12 cellular contexts compared by ENCODE assay signal in the genomic region with DNA sequence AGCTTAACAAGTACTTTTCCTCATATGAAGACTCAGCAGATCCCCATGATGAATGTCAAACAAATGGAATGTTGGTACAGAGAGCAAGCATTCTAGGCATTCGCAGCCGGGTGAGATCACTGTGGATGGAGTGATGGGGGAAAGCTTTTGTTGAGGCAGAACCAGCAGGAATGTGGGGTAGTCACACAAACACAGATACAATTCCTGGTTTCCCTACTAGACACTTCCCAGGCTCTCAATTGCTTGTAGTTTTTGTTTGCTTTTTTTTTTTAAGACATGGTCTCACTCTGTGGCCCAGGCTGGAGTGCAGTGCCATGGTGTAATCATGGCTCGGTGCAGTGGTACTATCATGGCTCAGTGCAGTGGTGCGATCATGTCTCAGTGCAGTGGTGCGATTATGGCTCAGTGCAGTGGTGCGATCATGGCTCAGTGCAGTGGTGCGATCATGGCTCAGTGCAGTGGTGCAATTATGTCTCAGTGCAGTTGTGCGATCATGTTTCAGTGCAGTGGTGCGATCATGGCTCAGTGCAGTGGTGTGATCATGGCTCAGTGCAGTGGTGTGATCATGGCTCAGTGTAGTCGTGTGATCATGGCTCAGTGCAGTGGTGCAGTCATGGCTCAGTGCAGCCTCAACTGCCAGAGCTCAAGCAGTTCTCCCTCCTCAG. TPM values are rescaled to one million over a fixed set of nuclear protein-coding genes. Genes with fewer than 3 reads are reported as not detected.
DNase-seq lines count a peak whose midpoint lies in the region; ATAC-seq and TF ChIP-seq lines count a peak whose summit lies in the region.
"Had no signal": no experiment of that assay in that cellular context is flagged by ENCODE, and none has a peak within 500 bp of the region (broad histone marks: within the 10 kb centered on the region; RNA-seq: fewer than 3 reads in every experiment).

No MANE protein-coding gene starts in this region.

- H3K27ac Mint-ChIP-seq in MCF 10A (ENCODE audit: low read depth, unreplicated experiment), result no peak overlapping the region
- H3K27ac Mint-ChIP-seq: activated CD4-positive, alpha-beta T cell treated with anti-CD3 and anti-CD28 coated beads, Interleukin-2, amount 10 ng/mL, durations not matched to agents 24 days and 14 days had no signal

- H3K4me1 ChIP-seq in mammary epithelial cell (ENCODE audit: insufficient read depth, low read length) (peaks cover 46% of the 10 kb centered on the region), thyroid gland (peaks cover 26 to 52% of the 10 kb centered on the region in 2 donors)
- H3K4me1 ChIP-seq: uterus had no signal

- BruUV-seq in mammary epithelial cell (replicated peaks; lab: Mats Ljungman, UMichigan), result no TSS peak
- no TSS peak for BruUV-seq in MCF 10A (replicated peaks; lab: Mats Ljungman, UMichigan)

- H3K36me3 ChIP-seq in mammary epithelial cell (ENCODE audit: insufficient read depth, low read length) (no peaks in the 10 kb centered on the region), thyroid gland (no peaks in the 10 kb centered on the region), WERI-Rb-1 (no peaks in the 10 kb centered on the region)
- H3K36me3 ChIP-seq: uterus had no signal

- no peak overlapping the region for H3K4me2 ChIP-seq in mammary epithelial cell (ENCODE audit: insufficient read depth, low read depth, low read length)

- no peak for TF ChIP-seq CTCF in mammary epithelial cell (conservative IDR thresholded peaks at IDR 0.05 in 1 of 2, IDR thresholded peaks at IDR 0.05 in 1 of 2; ENCODE audit: extremely low read depth in 1 of 2, insufficient read depth in 1 of 2, low read depth in 1 of 2, low read length in 2 of 2)
- no peak for TF ChIP-seq CTCF in MCF 10A (IDR thresholded peaks at IDR 0.05; ENCODE audit: unreplicated experiment)
- TF ChIP-seq CTCF in thyroid gland (IDR thresholded peaks at IDR 0.05), result no peak
- no peak for TF ChIP-seq CTCF in WERI-Rb-1 (IDR thresholded peaks at IDR 0.05; ENCODE audit: low read depth, low read length)

- H3K4me3 ChIP-seq in mammary epithelial cell (replicated peaks in 1 of 3; ENCODE audit: insufficient read depth in 1 of 3, low read depth in 2 of 3, low read length in 3 of 3), result no peak overlapping the region
- H3K4me3 ChIP-seq in thyroid gland (replicated peaks in 1 of 3), result no peak overlapping the region
- no peak overlapping the region for H3K4me3 ChIP-seq in WERI-Rb-1 (ENCODE audit: low read depth, low read length)
- H3K4me3 ChIP-seq: dorsolateral prefrontal cortex, uterus had no signal

- in situ Hi-C loops in mammary epithelial cell (cut with MboI; ENCODE audit: low sequenced_read_pairs in 2 of 2), result no loop called here

- intact Hi-C loops in mammary epithelial cell (cut with micrococcal nuclease) (no loop called here), MCF 10A (cut with micrococcal nuclease) (no loop called here), thyroid gland (cut with DNase I) (loop anchor here (5.0 kb wide), 1 partner anchor 43 kb away; no protein-coding TSS in a partner anchor)

- H3K27me3 Mint-ChIP-seq in MCF 10A (ENCODE audit: insufficient read depth, unreplicated experiment), result no peaks in the 10 kb centered on the region
- H3K27me3 Mint-ChIP-seq: activated CD4-positive, alpha-beta T cell treated with anti-CD3 and anti-CD28 coated beads, Interleukin-2, amount 10 ng/mL, durations not matched to agents 24 days and 14 days had no signal

- no peak overlapping the region for H3K9ac ChIP-seq in mammary epithelial cell (ENCODE audit: insufficient read depth, low read length)

- no peaks in the 10 kb centered on the region for H3K36me3 Mint-ChIP-seq in MCF 10A (ENCODE audit: insufficient read depth, unreplicated experiment)

- H4K20me1 ChIP-seq in mammary epithelial cell (ENCODE audit: insufficient read depth, low read length), result no peaks in the 10 kb centered on the region

- dilution Hi-C loops in mammary epithelial cell (cut with HindIII; ENCODE audit: low sequenced_read_pairs), result no loop called here

- POLR2A ChIA-PET in MCF 10A (lab: Yijun Ruan, JAX), result interaction anchor here (1.5 kb wide), 1 partner anchor 9 kb away, joined by 8 read pairs; no protein-coding TSS in a partner anchor

- CTCF ChIA-PET in mammary epithelial cell (lab: Charles Lee; ENCODE audit: low non-redundant PET) (interaction anchor here (0.6 to 0.7 kb wide), 4 partner anchors 11 to 59 kb away, joined by 3 to 5 read pairs (median 4); partner anchors contain the start of gene IER3), MCF 10A (lab: Yijun Ruan, JAX) (interaction anchor here (0.6 to 0.7 kb wide), 4 partner anchors 63 to 698 kb away, joined by 3 to 5 read pairs (median 4); no protein-coding TSS in a partner anchor)

- DNase-seq in mammary epithelial cell (peak; percentile 76), MCF 10A (ENCODE audit: unreplicated experiment) (no peak), amniotic stem cell (lab: John Stamatoyannopoulos, UW) (peak; percentile 75), islet precursor cell (peak; percentile 97), thyroid gland (no peak), WERI-Rb-1 (no peak)
- DNase-seq: activated CD4-positive, alpha-beta T cell treated with anti-CD3 and anti-CD28 coated beads, Interleukin-2, amount 10 ng/mL, durations not matched to agents 24 days and 14 days; dorsolateral prefrontal cortex; NCI-H446 treated with DMSO at 0.1 percent for 48 hours; uterus had no signal

- H3K9me3 ChIP-seq in mammary epithelial cell (replicated peaks; ENCODE audit: insufficient read depth, low read length), result no peaks in the 10 kb centered on the region
- no peaks in the 10 kb centered on the region for H3K9me3 ChIP-seq in thyroid gland
- no peaks in the 10 kb centered on the region for H3K9me3 ChIP-seq in WERI-Rb-1 (ENCODE audit: severe bottlenecking)
- H3K9me3 ChIP-seq: uterus had no signal

- no peak for TF ChIP-seq POLR2A in thyroid gland (IDR thresholded peaks at IDR 0.05)

- no peak overlapping the region for H2AFZ ChIP-seq in mammary epithelial cell (ENCODE audit: low read depth, low read length)

- H3K9me3 Mint-ChIP-seq in MCF 10A (ENCODE audit: unreplicated experiment), result no peaks in the 10 kb centered on the region
- H3K9me3 Mint-ChIP-seq: activated CD4-positive, alpha-beta T cell treated with anti-CD3 and anti-CD28 coated beads, Interleukin-2, amount 10 ng/mL, durations not matched to agents 24 days and 14 days had no signal

- H3K27me3 ChIP-seq in mammary epithelial cell (ENCODE audit: insufficient read depth, low read length) (no peaks in the 10 kb centered on the region), thyroid gland (no peaks in the 10 kb centered on the region), WERI-Rb-1 (ENCODE audit: insufficient read depth, low read depth, severe bottlenecking) (no peaks in the 10 kb centered on the region)
- H3K27me3 ChIP-seq: dorsolateral prefrontal cortex, uterus had no signal

- WGBS in mammary epithelial cell (ENCODE audit: low coverage, missing lambda C conversion rate), result 84% methylated on average over 5 of the region's 10 CpGs
- WGBS in thyroid gland, 2 donors, result 87 to 88% methylated on average over 9 to 10 of the region's 10 CpGs

- H3K27ac ChIP-seq in mammary epithelial cell (ENCODE audit: insufficient read depth, low read depth, low read length), result no peak overlapping the region
- H3K27ac ChIP-seq in thyroid gland, result peak overlapping the region; percentile 60 to 73 (median 70)
- H3K27ac ChIP-seq in WERI-Rb-1, result no peak overlapping the region

- H3K4me1 Mint-ChIP-seq in MCF 10A (ENCODE audit: insufficient read depth, unreplicated experiment), result peaks cover 21% of the 10 kb centered on the region

- H3K79me2 ChIP-seq in mammary epithelial cell (ENCODE audit: insufficient read depth, low read length), result no peaks in the 10 kb centered on the region

- no peak for ATAC-seq in HG03520 (IDR thresholded peaks at IDR 0.05; ENCODE audit: unreplicated experiment)
- ATAC-seq in GM18511 (IDR thresholded peaks at IDR 0.05; ENCODE audit: unreplicated experiment), result no peak

- no peak overlapping the region for H3K4me3 Mint-ChIP-seq in MCF 10A (ENCODE audit: unreplicated experiment)
- H3K4me3 Mint-ChIP-seq: activated CD4-positive, alpha-beta T cell treated with anti-CD3 and anti-CD28 coated beads, Interleukin-2, amount 10 ng/mL, durations not matched to agents 24 days and 14 days had no signal

RNA-seq across cellular contexts. Expression of gene IER3, which starts 15.4 kb away (rescaled TPM):
- total RNA-seq in mammary epithelial cell (100 to 1,000 TPM in 1 of 2 donors, 10 to 100 TPM in 1; 68.8 to 390 TPM), MCF 10A (2022) (154 and 192 TPM in 2 replicates), thyroid gland (10 to 100 TPM in 2 of 4 donors, 1 to 10 TPM in 2; 9.3 to 19.1 (median 13.6) TPM)
- 121 TPM for polyA plus RNA-seq in mammary epithelial cell
- polyA minus RNA-seq in mammary epithelial cell, result 81.4 TPM

RNA-seq across cellular contexts. Expression of gene FLOT1, which starts 17.2 kb away (rescaled TPM):
- 10 to 100 TPM; 53.9 to 57.5 TPM for total RNA-seq in mammary epithelial cell
- polyA plus RNA-seq in mammary epithelial cell, result 63.7 TPM
- polyA minus RNA-seq in mammary epithelial cell, result 47.4 TPM
- total RNA-seq in MCF 10A (2022), result 61.8 and 73.7 TPM in 2 replicates
- 100 to 1,000 TPM; 134 to 160 (median 144) TPM for total RNA-seq in thyroid gland

RNA-seq across cellular contexts. Expression of gene TUBB, which starts 39.6 kb away (rescaled TPM):
- total RNA-seq in mammary epithelial cell (100 to 1,000 TPM; 400 to 787 TPM), MCF 10A (2022) (200 and 210 TPM in 2 replicates), thyroid gland (100 to 1,000 TPM; 162 to 441 (median 269) TPM)
- polyA plus RNA-seq in mammary epithelial cell, result 1,634 TPM
- 1,336 TPM for polyA minus RNA-seq in mammary epithelial cell

RNA-seq across cellular contexts. Expression of gene MDC1, which starts 42.6 kb away (rescaled TPM):
- total RNA-seq in mammary epithelial cell (10 to 100 TPM; 12.8 to 36.7 TPM), MCF 10A (2022) (50.6 and 54.5 TPM in 2 replicates), thyroid gland (10 to 100 TPM; 15.3 to 27.2 (median 20.2) TPM)
- 10.7 TPM for polyA plus RNA-seq in mammary epithelial cell
- polyA minus RNA-seq in mammary epithelial cell, result 62.3 TPM

Comparison
In these comparisons a context has a peak if more than half of its experiments do, and no peak if none do; other contexts are left out.
1. DNase-seq: peak in mammary epithelial cell (single experiment), amniotic stem cell (single experiment) and islet precursor cell (single experiment); none in MCF 10A (single experiment), thyroid gland (0 of 2) and WERI-Rb-1 (single experiment).
2. H3K27ac ChIP-seq: peak in thyroid gland (3 of 3); none in mammary epithelial cell (single experiment) and WERI-Rb-1 (single experiment).